ENCODE assay signal across 9 cellular contexts in genomic region chr1:230120949-230121381, GRCh38. TPM values are rescaled to one million over a fixed set of nuclear protein-coding genes. Genes with fewer than 3 reads are reported as not detected.
DNase-seq lines count a peak whose midpoint lies in the region; ATAC-seq, FAIRE-seq and TF ChIP-seq lines count a peak whose summit lies in the region.
"Had no signal": no experiment of that assay in that cellular context is flagged by ENCODE, and none has a peak within 500 bp of the region (broad histone marks: within the 10 kb centered on the region; RNA-seq: fewer than 3 reads in every experiment).

No MANE protein-coding gene starts in this region.

- H3K9me3 ChIP-seq in H1 (ENCODE audit: insufficient read depth in 2 of 2, low read depth in 1 of 2, low read length in 1 of 2), result no peaks in the 10 kb centered on the region

- H2AFZ ChIP-seq in H1 (ENCODE audit: low read length), result no peak overlapping the region

- H2AK5ac ChIP-seq in H1 (ENCODE audit: low read depth, low read length), result no peak overlapping the region

- TF ChIP-seq POLR2A in H1 (IDR thresholded peaks at IDR 0.05; ENCODE audit: control extremely low read depth in 1 of 2, low read depth in 2 of 2, low read length in 2 of 2), result no peak

- no peak overlapping the region for H2BK15ac ChIP-seq in H1 (ENCODE audit: low read length)

- no peak for ATAC-seq in GM18868 (IDR thresholded peaks at IDR 0.05; ENCODE audit: unreplicated experiment)

- no peak overlapping the region for H3K14ac ChIP-seq in H1 (ENCODE audit: insufficient read length)

- H3K27me3 ChIP-seq in H1 (replicated peaks in 1 of 4; ENCODE audit: control insufficient read depth in 3 of 4, extremely low read depth in 1 of 4, insufficient read depth in 3 of 4, low read length in 3 of 4), result no peaks in the 10 kb centered on the region; a peak in 1 of 7 replicates

- no peak overlapping the region for H2BK120ac ChIP-seq in H1 (replicated peaks; ENCODE audit: low read depth, low read length)

- no peak for TF ChIP-seq EP300 in H1 (IDR thresholded peaks at IDR 0.05; ENCODE audit: borderline replicate concordance in 1 of 2, low read depth in 2 of 2, low read length in 2 of 2)

- no peak overlapping the region for H2BK20ac ChIP-seq in H1 (ENCODE audit: low read length)

- TF ChIP-seq RAD21 in H1 (IDR thresholded peaks at IDR 0.05 in 1 of 2, conservative IDR thresholded peaks at IDR 0.05 in 1 of 2; ENCODE audit: low read depth in 2 of 2, low read length in 2 of 2), result peak; percentile 19 to 44; a peak in 1 of 4 replicates

- no peak overlapping the region for H3K4me2 ChIP-seq in H1 (ENCODE audit: insufficient read depth in 1 of 2, low read depth in 2 of 2, low read length in 2 of 2)

- no peak overlapping the region for H4K5ac ChIP-seq in H1 (ENCODE audit: insufficient read length, low read depth, low read length)

- FAIRE-seq in H1 (lab: Jason Lieb, UNC), result peak; percentile 28

- CTCF ChIA-PET in H1 (lab: Charles Lee; ENCODE audit: partially characterized antibody), result interaction anchor here (0.7 to 5.7 kb wide), 43 partner anchors 11 to 406 kb away, joined by 3 to 79 read pairs (median 4); no protein-coding TSS in a partner anchor

- H3K56ac ChIP-seq in H1 (replicated peaks; ENCODE audit: insufficient read length, low read depth, low read length), result no peak overlapping the region

- H3K9ac ChIP-seq in H1 (replicated peaks in 1 of 4; ENCODE audit: extremely low read depth in 1 of 4, low read depth in 3 of 4, low read length in 3 of 4), result no peak overlapping the region

- H3K4me3 ChIP-seq in H1 (ENCODE audit: extremely low read depth in 1 of 4, insufficient read depth in 2 of 4, low read depth in 3 of 4, low read length in 4 of 4) (no peak overlapping the region), retinal pigment epithelial cell (ENCODE audit: low read length) (no peak overlapping the region)

- H3K4me1 ChIP-seq in H1 (replicated peaks in 1 of 4; ENCODE audit: control insufficient read depth in 3 of 4, insufficient read depth in 4 of 4, low read length in 3 of 4), result peaks cover under 1 to 6% (median 2%) of the 10 kb centered on the region in 4 experiments; a peak in 5 of 7 replicates

- no peak overlapping the region for H2BK5ac ChIP-seq in H1 (ENCODE audit: low read depth, low read length)

- POLR2A ChIA-PET in H1 (lab: Charles Lee; ENCODE audit: partially characterized antibody), result interaction anchor here (1.1 kb wide), 1 partner anchor 10 kb away, joined by 3 read pairs; no protein-coding TSS in a partner anchor

- no peak overlapping the region for H3K18ac ChIP-seq in H1 (ENCODE audit: extremely low read depth, low read length)

- no peak overlapping the region for H2BK12ac ChIP-seq in H1 (ENCODE audit: low read depth, low read length)

- H4K8ac ChIP-seq in H1 (ENCODE audit: extremely low read depth, insufficient read depth, low read length), result no peak overlapping the region

- peak; percentile 28 for TF ChIP-seq CTCF in GM10266 (IDR thresholded peaks at IDR 0.05; ENCODE audit: control insufficient read depth, insufficient read depth, low read depth, missing control alignments)
- peak; percentile 12 to 83 (median 63); a peak in 3 of 4 replicates for TF ChIP-seq CTCF in H1 (IDR thresholded peaks at IDR 0.05; ENCODE audit: control extremely low read depth in 1 of 3, insufficient read depth in 1 of 3, low read depth in 1 of 3, low read length in 3 of 3)
- peak; percentile 73 for TF ChIP-seq CTCF in retinal pigment epithelial cell (conservative IDR thresholded peaks at IDR 0.05; ENCODE audit: low read depth, low read length)

- H3K23me2 ChIP-seq in H1 (ENCODE audit: low read depth, low read length), result no peaks in the 10 kb centered on the region

- no peaks in the 10 kb centered on the region for H3K36me3 ChIP-seq in H1 (ENCODE audit: control insufficient read depth in 2 of 4, insufficient read depth in 4 of 4, low read length in 3 of 4)

- peaks cover 0 to 4% of the 10 kb centered on the region in 2 experiments for H4K20me1 ChIP-seq in H1 (replicated peaks in 1 of 2; ENCODE audit: control insufficient read depth in 1 of 2, insufficient read depth in 2 of 2, low read length in 2 of 2)

- H3K79me2 ChIP-seq in H1 (ENCODE audit: control insufficient read depth in 1 of 2, insufficient read depth in 2 of 2, low read length in 2 of 2), result peaks cover 7 to 79% of the 10 kb centered on the region in 2 experiments; a peak in 3 of 4 replicates

- no peak for DNase-seq in GM10266 (ENCODE audit: extremely low spot score)
- peak; percentile 57 for DNase-seq in NCI-H2196 treated with DMSO at 0.1 percent for 48 hours (lab: John Stamatoyannopoulos, UW; ENCODE audit: unreplicated experiment)
- DNase-seq in H1 (ENCODE audit: low read depth in 1 of 2, low spot score in 2 of 2), result peak in 1 of 2 experiments; percentile 77
- no peak for DNase-seq in retinal pigment epithelial cell (ENCODE audit: low read depth)
- no peak for DNase-seq in NCI-H2171 (lab: John Stamatoyannopoulos, UW)
- DNase-seq in inferior parietal cortex (ENCODE audit: extremely low spot score), result no peak
- no peak for DNase-seq in activated naive CD4-positive, alpha-beta T cell (lab: John Stamatoyannopoulos, UW)
- DNase-seq: NCI-H1048 had no signal

- H4K91ac ChIP-seq in H1 (replicated peaks; ENCODE audit: insufficient read length, low read length), result no peak overlapping the region

- no peak overlapping the region for H3K23ac ChIP-seq in H1 (ENCODE audit: insufficient read length)

- 75% methylated on average over 9 of the region's 9 CpGs; no CpG with 5 or more reads in 1 of the 2 experiments for WGBS in H1 (ENCODE audit: extremely low coverage in 1 of 2, insufficient coverage in 1 of 2, insufficient read length in 1 of 2, insufficient replicate concordance in 2 of 2, low coverage in 1 of 2, low lambda C conversion rate in 2 of 2, missing lambda C conversion rate in 1 of 2), 2 experiments

- H3K4ac ChIP-seq in H1 (replicated peaks; ENCODE audit: insufficient read length, low read depth, low read length), result no peak overlapping the region

- peaks cover 10% of the 10 kb centered on the region; the same call in 1 of the 2 replicates for H3K79me1 ChIP-seq in H1 (ENCODE audit: low read depth, low read length)

- no peak overlapping the region for H3K27ac ChIP-seq in H1 (ENCODE audit: low read depth, low read length)

TF ChIP-seq in H1, 55 proteins besides CTCF, POLR2A, EP300 and RAD21:
- TF ChIP-seq CBX8 (IDR thresholded peaks at IDR 0.05; ENCODE audit: borderline replicate concordance, low read depth, low read length) (no peak), NANOG (IDR thresholded peaks at IDR 0.05; ENCODE audit: insufficient read depth, low read depth, low read length, poor library complexity, severe bottlenecking) (no peak), TBP (IDR thresholded peaks at IDR 0.05; ENCODE audit: low read depth, low read length) (no peak)

RNA-seq across cellular contexts. Expression of gene GALNT2, which starts 53.9 kb away (rescaled TPM):
- total RNA-seq in H1 (2021; fragmentation: NEBNext Ultra II Directional; extraction: Animal tissue kit (Norgen Biotek cat#: 25700)), result 75.3 and 83.7 TPM in 2 replicates
- polyA plus RNA-seq in H1 (2011; rRNA removed), result 34.5 and 47.8 TPM in 2 replicates
- 40.8 TPM for polyA plus RNA-seq in H1 (2011; cell fraction: cytosol; rRNA removed)
- 65.6 TPM for polyA plus RNA-seq in H1 (2011; cell fraction: nucleus; rRNA removed)
- polyA plus RNA-seq in H1 (2012, experiment 1 of 2), result 51.1 to 58.7 TPM (median 53.7 TPM) in 4 replicates
- polyA plus RNA-seq in H1 (2012, experiment 2 of 2), result 35.2 TPM
- polyA plus RNA-seq in H1 (2013, experiment 1 of 2), result 90.5 TPM
- 94.8 TPM for polyA plus RNA-seq in H1 (2013, experiment 2 of 2)
- 34.8 and 35.8 TPM in 2 replicates for polyA minus RNA-seq in H1 (2011; rRNA and poly(A)+ RNA removed)
- 32.2 TPM for polyA minus RNA-seq in H1 (2011; cell fraction: cytosol; rRNA and poly(A)+ RNA removed)
- polyA minus RNA-seq in H1 (2011; cell fraction: nucleus; rRNA and poly(A)+ RNA removed), result 36.7 TPM
